16 cellular contexts compared by ENCODE assay signal in the genomic region with DNA sequence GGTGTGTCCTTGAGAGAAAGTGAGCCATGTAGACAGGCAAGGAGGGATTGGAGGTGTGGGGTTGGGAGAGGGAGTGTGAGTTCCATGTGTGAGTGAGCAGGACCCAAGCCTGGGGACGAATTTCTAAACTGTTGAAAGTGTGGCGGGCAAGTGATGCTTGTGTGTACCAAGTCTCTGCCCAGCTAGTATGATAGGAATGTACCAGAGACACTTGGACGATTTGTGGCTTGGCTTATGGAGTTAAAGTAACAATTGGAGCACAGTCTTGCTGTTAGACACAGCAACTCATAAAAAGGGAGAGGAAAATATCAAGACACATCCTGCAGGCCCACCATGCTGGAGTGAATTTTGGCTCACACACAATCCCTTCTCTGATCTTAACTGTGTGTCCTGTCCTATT. TPM values are rescaled to one million over a fixed set of nuclear protein-coding genes. Genes with fewer than 3 reads are reported as not detected.
"Had no signal": no experiment of that assay in that cellular context is flagged by ENCODE, and none has a peak within 500 bp of the region (broad histone marks: within the 10 kb centered on the region; RNA-seq: fewer than 3 reads in every experiment).

No MANE protein-coding gene starts in this region.

- H2AFZ ChIP-seq: parathyroid adenoma had no signal

- H3K9me3 Mint-ChIP-seq: activated T-cell treated with anti-CD3 and anti-CD28 coated beads, Interleukin-2, amount 50 U/mL, for 24 hours had no signal

- DNase-seq: activated CD4-positive, alpha-beta T cell treated with anti-CD3 and anti-CD28 coated beads for 1 hour; activated CD4-positive, alpha-beta T cell treated with anti-CD3 and anti-CD28 coated beads, Interleukin-2, amount 50 U/mL, for 48 hours; activated CD8-positive, alpha-beta memory T cell treated with anti-CD3 and anti-CD28 coated beads, Interleukin-2, amount 10 ng/mL, durations not matched to agents 7 days and 5 days; activated gamma-delta T cell; activated T-cell treated with anti-CD3 and anti-CD28 coated beads, Interleukin-2, amount 50 U/mL, for 24 hours; anterior cingulate cortex; esophagus squamous epithelium; foreskin keratinocyte; hippocampal formation; lower lobe of right lung; midbrain; naive B cell; upper lobe of right lung had no signal

- H3K36me3 ChIP-seq: esophagus squamous epithelium, lower lobe of right lung, upper lobe of right lung had no signal

- H3K27ac ChIP-seq: esophagus squamous epithelium, foreskin keratinocyte, lower lobe of right lung, parathyroid adenoma, upper lobe of right lung had no signal

- H3K9me3 ChIP-seq: esophagus squamous epithelium, lower lobe of right lung, upper lobe of right lung had no signal

- H3K27ac Mint-ChIP-seq: activated CD8-positive, alpha-beta memory T cell treated with anti-CD3 and anti-CD28 coated beads, Interleukin-2, amount 10 ng/mL, durations not matched to agents 7 days and 5 days; activated naive CD8-positive, alpha-beta T cell; activated T-cell treated with anti-CD3 and anti-CD28 coated beads, Interleukin-2, amount 50 U/mL, for 24 hours; stimulated activated memory B cell treated with anti-CD40 and anti-IgM and Interleukin-4, amounts not matched to agents 10 μg/mL and 1 μg/mL and 100 μg/mL, for 72 hours had no signal

- H3K27me3 ChIP-seq: esophagus squamous epithelium, foreskin keratinocyte, upper lobe of right lung had no signal

- H3K4me3 Mint-ChIP-seq: activated CD8-positive, alpha-beta memory T cell treated with anti-CD3 and anti-CD28 coated beads, Interleukin-2, amount 10 ng/mL, durations not matched to agents 7 days and 5 days; activated naive CD8-positive, alpha-beta T cell; activated T-cell treated with anti-CD3 and anti-CD28 coated beads, Interleukin-2, amount 50 U/mL, for 24 hours; stimulated activated memory B cell treated with anti-CD40 and anti-IgM and Interleukin-4, amounts not matched to agents 10 μg/mL and 1 μg/mL and 100 μg/mL, for 72 hours had no signal

- H3K9ac ChIP-seq: parathyroid adenoma had no signal

- H3K4me1 ChIP-seq: foreskin keratinocyte, parathyroid adenoma had no signal

- H3K4me3 ChIP-seq: esophagus squamous epithelium, lower lobe of right lung, upper lobe of right lung had no signal

- H3K79me2 ChIP-seq: parathyroid adenoma had no signal

- ATAC-seq: activated CD8-positive, alpha-beta memory T cell treated with anti-CD3 and anti-CD28 coated beads, Interleukin-2, amount 10 ng/mL, durations not matched to agents 7 days and 5 days; foreskin keratinocyte; lower lobe of right lung; stimulated activated memory B cell treated with anti-CD40 and anti-IgM and Interleukin-4, amounts not matched to agents 10 μg/mL and 1 μg/mL and 100 μg/mL, for 72 hours; upper lobe of right lung had no signal

- H3K27me3 Mint-ChIP-seq: activated CD8-positive, alpha-beta memory T cell treated with anti-CD3 and anti-CD28 coated beads, Interleukin-2, amount 10 ng/mL, durations not matched to agents 7 days and 5 days; activated naive CD8-positive, alpha-beta T cell; activated T-cell treated with anti-CD3 and anti-CD28 coated beads, Interleukin-2, amount 50 U/mL, for 24 hours; naive B cell; stimulated activated memory B cell treated with anti-CD40 and anti-IgM and Interleukin-4, amounts not matched to agents 10 μg/mL and 1 μg/mL and 100 μg/mL, for 72 hours had no signal

RNA-seq across cellular contexts. Expression of a gene that starts 8.5 kb away (rescaled TPM):
- total RNA-seq: foreskin keratinocyte had no signal
- polyA plus RNA-seq: foreskin keratinocyte had no signal
